19 cellular contexts compared by ENCODE assay signal in the genomic region with DNA sequence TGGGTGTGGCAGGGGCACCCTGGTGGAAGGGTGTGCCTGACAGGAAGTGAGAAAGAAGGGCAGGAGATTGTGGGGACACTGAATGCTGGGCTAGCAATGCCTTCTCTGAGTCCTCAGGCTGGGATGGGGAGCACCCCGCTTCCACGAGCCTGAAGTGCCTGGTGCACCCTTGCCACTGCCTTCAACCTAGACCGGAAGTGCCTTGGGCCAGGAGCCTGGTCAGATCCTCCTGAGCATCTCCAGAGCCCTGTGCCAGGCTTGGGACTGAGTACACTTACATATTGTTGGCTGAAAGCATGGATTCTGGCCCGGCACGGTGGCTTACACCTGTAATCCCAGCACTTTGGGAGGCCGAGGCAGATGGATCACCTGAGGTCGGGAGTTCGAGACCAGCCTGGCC.
DNase-seq lines count a peak whose midpoint lies in the region; ATAC-seq and TF ChIP-seq lines count a peak whose summit lies in the region.
"Had no signal": no experiment of that assay in that cellular context is flagged by ENCODE, and none has a peak within 500 bp of the region (broad histone marks: within the 10 kb centered on the region; RNA-seq: fewer than 3 reads in every experiment).

No MANE protein-coding gene starts in this region.

- H3K23ac ChIP-seq in IMR-90 (ENCODE audit: low read depth, low read length) = no peak overlapping the region; the same call in 1 of the 2 replicates

- H3K56ac ChIP-seq in IMR-90 (ENCODE audit: extremely low read depth, insufficient read depth, low read length) = no peak overlapping the region

- dilution Hi-C loops in IMR-90 (cut with HindIII; ENCODE audit: low sequenced_read_pairs, unreplicated experiment) = no loop called here

- no peak overlapping the region for H4K5ac ChIP-seq in IMR-90 (ENCODE audit: low read depth, low read length)

- no peak overlapping the region for H4K8ac ChIP-seq in IMR-90 (ENCODE audit: low read depth in 2 of 2, low read length in 2 of 2)

- H3K9ac ChIP-seq in IMR-90 (ENCODE audit: low read depth, low read length) = no peak overlapping the region

- no peaks in the 10 kb centered on the region for H3K27me3 ChIP-seq in IMR-90 (ENCODE audit: control insufficient read depth, insufficient read depth, low read length)
- no peaks in the 10 kb centered on the region for H3K27me3 ChIP-seq in upper lobe of right lung
- H3K27me3 ChIP-seq in BE2C = no peaks in the 10 kb centered on the region

- H3K4me2 ChIP-seq in IMR-90 (ENCODE audit: low read depth, low read length) = no peak overlapping the region
- H3K4me2 ChIP-seq: GM23338, PC-9 had no signal

- H3K27ac Mint-ChIP-seq in activated naive CD8-positive, alpha-beta T cell = peak overlapping the region; percentile 28
- no peak overlapping the region for H3K27ac Mint-ChIP-seq in activated naive CD8-positive, alpha-beta T cell treated with anti-CD3 and anti-CD28 coated beads for 36 hours
- H3K27ac Mint-ChIP-seq in memory B cell (peak overlapping the region; percentile 9), WTC11 (no peak overlapping the region)
- H3K27ac Mint-ChIP-seq: GM23338 had no signal

- H3K9me1 ChIP-seq in IMR-90 (ENCODE audit: insufficient read depth, low read length) = peaks cover 1% of the 10 kb centered on the region; the same call in 1 of the 2 replicates

- H4K91ac ChIP-seq in IMR-90 (ENCODE audit: insufficient read depth, low read depth, low read length) = no peak overlapping the region

- no peak overlapping the region for H2AK9ac ChIP-seq in IMR-90 (replicated peaks; ENCODE audit: low read depth, low read length, poor library complexity)

- in situ Hi-C loops in IMR-90 (cut with MboI; ENCODE audit: low sequenced_read_pairs) = no loop called here

- no peak overlapping the region for H2BK5ac ChIP-seq in IMR-90 (ENCODE audit: low read depth, low read length, poor library complexity, severe bottlenecking)

- peaks cover 2% of the 10 kb centered on the region for H3K36me3 Mint-ChIP-seq in activated naive CD8-positive, alpha-beta T cell
- H3K36me3 Mint-ChIP-seq in activated naive CD8-positive, alpha-beta T cell treated with anti-CD3 and anti-CD28 coated beads for 36 hours = peaks cover 2% of the 10 kb centered on the region
- H3K36me3 Mint-ChIP-seq in memory B cell = no peaks in the 10 kb centered on the region
- no peaks in the 10 kb centered on the region for H3K36me3 Mint-ChIP-seq in WTC11

- no peak for TF ChIP-seq POLR2A in IMR-90 (IDR thresholded peaks at IDR 0.05; ENCODE audit: low read depth, low read length)

- BruUV-seq in IMR-90 (replicated peaks; lab: Mats Ljungman, UMichigan) = no TSS peak

- no peaks in the 10 kb centered on the region for H3K9me3 ChIP-seq in IMR-90 (ENCODE audit: control insufficient read depth, insufficient read depth, low read length)
- no peaks in the 10 kb centered on the region for H3K9me3 ChIP-seq in upper lobe of right lung
- H3K9me3 ChIP-seq in BE2C = no peaks in the 10 kb centered on the region

- H2AFZ ChIP-seq in IMR-90 (replicated peaks; ENCODE audit: low read length, poor library complexity) = peak overlapping the region; percentile 13
- H2AFZ ChIP-seq: PC-9 had no signal

- H3K27ac ChIP-seq in IMR-90 (ENCODE audit: insufficient read depth, low read length) = no peak overlapping the region
- H3K27ac ChIP-seq in upper lobe of right lung = no peak overlapping the region
- H3K27ac ChIP-seq: HL-60, PC-9, RWPE1 had no signal

- H3K4ac ChIP-seq in IMR-90 (ENCODE audit: low read depth, low read length) = no peak overlapping the region

- no peak overlapping the region for H3K14ac ChIP-seq in IMR-90 (replicated peaks; ENCODE audit: low read depth, low read length)

- H3K4me1 ChIP-seq in IMR-90 (ENCODE audit: control insufficient read depth, insufficient read depth, low read length) (no peaks in the 10 kb centered on the region), upper lobe of right lung (no peaks in the 10 kb centered on the region), BE2C (no peaks in the 10 kb centered on the region)

- no peaks in the 10 kb centered on the region for H3K9me3 Mint-ChIP-seq in activated naive CD8-positive, alpha-beta T cell (ENCODE audit: low read depth)
- no peaks in the 10 kb centered on the region for H3K9me3 Mint-ChIP-seq in activated naive CD8-positive, alpha-beta T cell treated with anti-CD3 and anti-CD28 coated beads for 36 hours
- H3K9me3 Mint-ChIP-seq in memory B cell (no peaks in the 10 kb centered on the region), WTC11 (no peaks in the 10 kb centered on the region)
- H3K9me3 Mint-ChIP-seq: GM23338 had no signal

- H4K20me1 ChIP-seq in IMR-90 (ENCODE audit: insufficient read depth, low read length) = no peaks in the 10 kb centered on the region

- no peak overlapping the region for H2BK20ac ChIP-seq in IMR-90 (ENCODE audit: low read depth, low read length)

- POLR2A ChIA-PET in IMR-90 (lab: Charles Lee; ENCODE audit: unreplicated experiment) = no interaction called here
- POLR2A ChIA-PET in WTC11 (lab: Charles Lee) = no interaction called here

- no peak overlapping the region for H3K4me3 Mint-ChIP-seq in activated naive CD8-positive, alpha-beta T cell
- no peak overlapping the region for H3K4me3 Mint-ChIP-seq in activated naive CD8-positive, alpha-beta T cell treated with anti-CD3 and anti-CD28 coated beads for 36 hours
- H3K4me3 Mint-ChIP-seq in memory B cell (no peak overlapping the region), WTC11 (no peak overlapping the region)
- H3K4me3 Mint-ChIP-seq: GM23338 had no signal

- H3K27me3 Mint-ChIP-seq in activated naive CD8-positive, alpha-beta T cell = no peaks in the 10 kb centered on the region
- no peaks in the 10 kb centered on the region for H3K27me3 Mint-ChIP-seq in activated naive CD8-positive, alpha-beta T cell treated with anti-CD3 and anti-CD28 coated beads for 36 hours
- H3K27me3 Mint-ChIP-seq in memory B cell = no peaks in the 10 kb centered on the region
- no peaks in the 10 kb centered on the region for H3K27me3 Mint-ChIP-seq in WTC11 (ENCODE audit: low read depth)

- peaks cover 24% of the 10 kb centered on the region for H3K4me1 Mint-ChIP-seq in activated naive CD8-positive, alpha-beta T cell (ENCODE audit: low read depth)
- peaks cover 29% of the 10 kb centered on the region for H3K4me1 Mint-ChIP-seq in activated naive CD8-positive, alpha-beta T cell treated with anti-CD3 and anti-CD28 coated beads for 36 hours
- H3K4me1 Mint-ChIP-seq in memory B cell (peaks cover 7% of the 10 kb centered on the region), WTC11 (no peaks in the 10 kb centered on the region)
- H3K4me1 Mint-ChIP-seq: GM23338 had no signal

- no peaks in the 10 kb centered on the region for H3K79me1 ChIP-seq in IMR-90 (ENCODE audit: low read depth in 1 of 2, low read length in 2 of 2)

- DNase-seq in activated naive CD8-positive, alpha-beta T cell treated with anti-CD3 and anti-CD28 coated beads for 36 hours = no peak
- DNase-seq in IMR-90 (no peak), memory B cell (ENCODE audit: low spot score in 2 of 2) (no peak), upper lobe of right lung (peak; percentile 36), BE2C (no peak), WTC11 (ENCODE audit: low spot score) (no peak)
- DNase-seq: COR-L47, DMS 273 treated with DMSO at 0.1 percent for 48 hours, HCEC 1CT, NCI-H1048, NCI-H1436 treated with DMSO at 0.1 percent for 48 hours, NCI-H2029, NCI-H2171, NCI-H526, PC-9 had no signal

- H3K4me3 ChIP-seq in IMR-90 (ENCODE audit: insufficient read depth, low read depth, low read length) (no peak overlapping the region), upper lobe of right lung (no peak overlapping the region), BE2C (ENCODE audit: low read depth, low read length) (no peak overlapping the region)
- H3K4me3 ChIP-seq: GM23338, PC-9 had no signal

- TF ChIP-seq RAD21 in IMR-90 (IDR thresholded peaks at IDR 0.05; ENCODE audit: low read length) = no peak

- CTCF ChIA-PET in IMR-90 (lab: Yijun Ruan, JAX) = no interaction called here
- CTCF ChIA-PET in WTC11 (lab: Charles Lee) = no interaction called here

- H3K36me3 ChIP-seq in IMR-90 (ENCODE audit: control insufficient read depth, insufficient read depth, low read length) = no peaks in the 10 kb centered on the region
- no peaks in the 10 kb centered on the region for H3K36me3 ChIP-seq in upper lobe of right lung
- no peaks in the 10 kb centered on the region for H3K36me3 ChIP-seq in BE2C

- WGBS in IMR-90 (ENCODE audit: extremely low coverage in 2 of 2, insufficient read length in 1 of 2), 2 experiments = 90% methylated on average over 2 of the region's 8 CpGs; no CpG with 5 or more reads in 1 of the 2 experiments

- intact Hi-C loops in IMR-90 (cut with micrococcal nuclease) = no loop called here
- intact Hi-C loops in upper lobe of right lung (cut with DNase I) = no loop called here

- no peak for TF ChIP-seq CTCF in IMR-90 (conservative IDR thresholded peaks at IDR 0.05; ENCODE audit: low read depth, low read length)
- no peak for TF ChIP-seq CTCF in upper lobe of right lung (IDR thresholded peaks at IDR 0.05)
- no peak for TF ChIP-seq CTCF in BE2C (IDR thresholded peaks at IDR 0.05; ENCODE audit: low read depth, low read length)
- no peak for TF ChIP-seq CTCF in WTC11 (IDR thresholded peaks at IDR 0.05)

- ATAC-seq in IMR-90 (ENCODE audit: low read depth) (no peak), memory B cell (ENCODE audit: low read depth) (no peak), upper lobe of right lung (no peak), WTC11 (no peak)

- no peak overlapping the region for H2BK120ac ChIP-seq in IMR-90 (ENCODE audit: low read depth, low read length)

- no peak overlapping the region for H2BK15ac ChIP-seq in IMR-90 (ENCODE audit: low read depth, low read length)

- H3K18ac ChIP-seq in IMR-90 (ENCODE audit: low read depth, low read length) = no peak overlapping the region

- 0 out of 2 replicates have a peak overlapping the region, but pooled peaks have one; percentile 21 for H2AK5ac ChIP-seq in IMR-90 (ENCODE audit: low read depth, low read length)

TF ChIP-seq in IMR-90, 13 proteins besides CTCF, POLR2A, EP300 and RAD21 (continues in another document):
- TF ChIP-seq, protein P1, sequence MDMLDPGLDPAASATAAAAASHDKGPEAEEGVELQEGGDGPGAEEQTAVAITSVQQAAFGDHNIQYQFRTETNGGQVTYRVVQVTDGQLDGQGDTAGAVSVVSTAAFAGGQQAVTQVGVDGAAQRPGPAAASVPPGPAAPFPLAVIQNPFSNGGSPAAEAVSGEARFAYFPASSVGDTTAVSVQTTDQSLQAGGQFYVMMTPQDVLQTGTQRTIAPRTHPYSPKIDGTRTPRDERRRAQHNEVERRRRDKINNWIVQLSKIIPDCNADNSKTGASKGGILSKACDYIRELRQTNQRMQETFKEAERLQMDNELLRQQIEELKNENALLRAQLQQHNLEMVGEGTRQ (IDR thresholded peaks at IDR 0.05; ENCODE audit: low read depth, low read length) = no peak

TF ChIP-seq in WTC11, 78 proteins besides CTCF, POLR2A, EP300 and RAD21 (continues in another document):
- TF ChIP-seq ZNF138 (CRISPR knock-in tag; conservative IDR thresholded peaks at IDR 0.05) = no peak

Comparison
In these comparisons a context has a peak if more than half of its experiments do, and no peak if none do; other contexts are left out.
1. H3K27ac Mint-ChIP-seq: peak in activated naive CD8-positive, alpha-beta T cell (single experiment) and memory B cell (single experiment); none in activated naive CD8-positive, alpha-beta T cell treated with anti-CD3 and anti-CD28 coated beads for 36 hours (single experiment) and WTC11 (single experiment).